In the genomic region with DNA sequence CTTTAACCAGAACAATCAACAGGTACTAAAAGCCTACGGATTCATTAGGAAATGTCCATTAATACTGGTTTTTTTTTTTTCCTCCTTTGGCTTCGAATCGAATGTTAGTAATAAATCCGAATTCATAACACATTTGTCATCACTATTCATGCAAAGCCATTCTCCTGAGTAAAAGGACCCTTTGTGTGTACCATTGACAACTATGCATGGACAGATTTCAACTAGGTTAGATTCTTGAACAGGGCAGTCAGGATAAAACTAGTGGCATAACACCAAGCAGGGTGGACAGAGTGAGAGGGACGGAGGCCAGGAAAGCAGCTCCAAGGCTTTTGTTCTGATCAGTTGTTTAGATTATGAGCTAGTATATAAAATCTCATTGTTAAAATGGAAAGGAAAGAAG, we compare ENCODE assay signal across 23 cellular contexts.
DNase-seq lines count a peak whose midpoint lies in the region; ATAC-seq, FAIRE-seq and TF ChIP-seq lines count a peak whose summit lies in the region.
"Had no signal": no experiment of that assay in that cellular context is flagged by ENCODE, and none has a peak within 500 bp of the region (broad histone marks: within the 10 kb centered on the region; RNA-seq: fewer than 3 reads in every experiment).

No MANE protein-coding gene starts in this region.

- no peak overlapping the region for H3K18ac ChIP-seq in mesenchymal stem cell (ENCODE audit: low read depth in 1 of 2, low read length in 2 of 2)

- H3K9me2 ChIP-seq in PC-3 (replicated peaks; ENCODE audit: low read length): no peaks in the 10 kb centered on the region

- no peaks in the 10 kb centered on the region for H3F3A ChIP-seq in PC-3 (ENCODE audit: low read length, unreplicated experiment)

- H2AFZ ChIP-seq in PC-3 (ENCODE audit: low read length) (no peak overlapping the region), mesenchymal stem cell (ENCODE audit: low read depth, low read length) (no peak overlapping the region)

- H3K27me3 ChIP-seq in PC-3 (ENCODE audit: low read length) (peaks cover 4% of the 10 kb centered on the region; the same call in 1 of the 2 replicates), mesenchymal stem cell (ENCODE audit: control insufficient read depth in 1 of 2, insufficient read depth in 1 of 2, low read length in 2 of 2) (no peaks in the 10 kb centered on the region)

- H3K4ac ChIP-seq in mesenchymal stem cell (ENCODE audit: low read depth in 1 of 2, low read length in 2 of 2): no peak overlapping the region

- no peak overlapping the region for H2BK12ac ChIP-seq in mesenchymal stem cell (ENCODE audit: low read length in 2 of 2)

- H3K9ac ChIP-seq in PC-3 (ENCODE audit: low read length): no peak overlapping the region
- no peak overlapping the region for H3K9ac ChIP-seq in mesenchymal stem cell (ENCODE audit: low read length)
- H3K9ac ChIP-seq: KMS-11 had no signal

- no peak; the same call in 1 of the 2 replicates for ATAC-seq in PC-3
- ATAC-seq: SK-N-SH treated with all-trans-retinoic acid at 6 μM for 48 hours had no signal

- no peak overlapping the region for H4K8ac ChIP-seq in mesenchymal stem cell (ENCODE audit: low read length)

- no TSS peak for BruUV-seq in PC-3 (replicated peaks; lab: Mats Ljungman, UMichigan)

- no peaks in the 10 kb centered on the region for H3K9me3 ChIP-seq in PC-3 (ENCODE audit: low read length)
- no peaks in the 10 kb centered on the region for H3K9me3 ChIP-seq in mesenchymal stem cell (ENCODE audit: control insufficient read depth, low read length)

- intact Hi-C loops in PC-3 (cut with micrococcal nuclease): no loop called here

- no peak overlapping the region for H4K91ac ChIP-seq in mesenchymal stem cell (ENCODE audit: low read length)

- no peak for FAIRE-seq in D721Med (lab: Jason Lieb, UNC)
- FAIRE-seq: RCC 7860 had no signal

- H2BK15ac ChIP-seq in mesenchymal stem cell (ENCODE audit: low read depth, poor library complexity, severe bottlenecking): no peak overlapping the region

- POLR2A ChIA-PET in PC-3 (lab: Charles Lee; ENCODE audit: unreplicated experiment): no interaction called here

- no peak overlapping the region for H2BK5ac ChIP-seq in mesenchymal stem cell (ENCODE audit: low read depth, low read length, poor library complexity, severe bottlenecking)

- H3K4me1 ChIP-seq in PC-3 (ENCODE audit: insufficient read depth, low read length): no peaks in the 10 kb centered on the region
- H3K4me1 ChIP-seq in mesenchymal stem cell (ENCODE audit: control insufficient read depth, insufficient read depth, low read depth, low read length): no peaks in the 10 kb centered on the region

- H3K27ac ChIP-seq in PC-3 (ENCODE audit: low read length) (no peak overlapping the region), mesenchymal stem cell (ENCODE audit: low read length, poor library complexity, severe bottlenecking) (no peak overlapping the region)
- H3K27ac ChIP-seq: HL-60, KMS-11 had no signal

- no peaks in the 10 kb centered on the region for H3K36me3 ChIP-seq in PC-3 (ENCODE audit: low read depth, low read length)
- no peaks in the 10 kb centered on the region for H3K36me3 ChIP-seq in mesenchymal stem cell (ENCODE audit: control insufficient read depth in 1 of 2, insufficient read depth in 2 of 2, low read depth in 1 of 2, low read length in 2 of 2)

- in situ Hi-C loops in Caki2 (cut with HindIII; ENCODE audit: low pct_unique_long_range_greater_than_20kb, low sequenced_read_pairs): no loop called here

- no peak for TF ChIP-seq CTCF in PC-3 (conservative IDR thresholded peaks at IDR 0.05; ENCODE audit: low read depth, low read length)
- TF ChIP-seq CTCF in D721Med (IDR thresholded peaks at IDR 0.05; ENCODE audit: insufficient read depth, missing control alignments): no peak

- H3K4me3 ChIP-seq in PC-3 (ENCODE audit: low read length): no peak overlapping the region
- no peak overlapping the region for H3K4me3 ChIP-seq in mesenchymal stem cell (ENCODE audit: insufficient read depth in 1 of 2, low read depth in 1 of 2, low read length in 2 of 2)

- no peak overlapping the region for H3K23ac ChIP-seq in mesenchymal stem cell (ENCODE audit: low read length in 2 of 2)

- CTCF ChIA-PET in PC-3 (lab: Charles Lee): no interaction called here

- H4K20me1 ChIP-seq in PC-3 (ENCODE audit: low read length): no peaks in the 10 kb centered on the region

- H3K79me1 ChIP-seq in mesenchymal stem cell (replicated peaks; ENCODE audit: low read length, poor library complexity, severe bottlenecking): no peaks in the 10 kb centered on the region

- no peak overlapping the region for H2BK120ac ChIP-seq in mesenchymal stem cell (ENCODE audit: low read depth, low read length)

- H3K4me2 ChIP-seq in PC-3 (ENCODE audit: low read length) (no peak overlapping the region), mesenchymal stem cell (ENCODE audit: low read length, poor library complexity, severe bottlenecking) (no peak overlapping the region)
- H3K4me2 ChIP-seq: KMS-11 had no signal

- no peaks in the 10 kb centered on the region for H3K79me2 ChIP-seq in PC-3 (ENCODE audit: low read length)

- H2AK5ac ChIP-seq in mesenchymal stem cell (ENCODE audit: low read length, severe bottlenecking): no peak overlapping the region

- DNase-seq in Caki2 (ENCODE audit: low read depth) (peak; percentile 8), PC-3 (peak; percentile 11), astrocyte of the hippocampus (ENCODE audit: low read depth, low spot score) (peak; percentile 54), iris pigment epithelial cell (ENCODE audit: low read depth) (peak; percentile 14), D721Med (ENCODE audit: insufficient read length, low spot score) (no peak), T-helper 9 cell (no peak), mesenchymal stem cell (no peak), NCI-H1694 treated with DMSO at 0.1 percent for 48 hours (lab: John Stamatoyannopoulos, UW) (no peak)
- DNase-seq: AML-193; C1 segment of cervical spinal cord; CD8-positive, alpha-beta memory T cell; EL; H7; HFFc6; NCI-H1694; NCI-H2081 treated with DMSO at 0.1 percent for 48 hours; NCI-H2171 treated with DMSO at 0.1 percent for 48 hours; NCI-H524 treated with DMSO at 0.1 percent for 48 hours; SHP77 treated with DMSO at 0.1 percent for 48 hours had no signal

- 80% methylated on average over 4 of the region's 5 CpGs for WGBS in mesenchymal stem cell

- H3K14ac ChIP-seq in mesenchymal stem cell (ENCODE audit: low read length in 2 of 2): no peak overlapping the region

Comparison
In these comparisons a context has a peak if more than half of its experiments do, and no peak if none do; other contexts are left out.
1. DNase-seq: peak in Caki2 (single experiment), PC-3 (single experiment), astrocyte of the hippocampus (single experiment) and iris pigment epithelial cell (single experiment); none in D721Med (single experiment), T-helper 9 cell (single experiment), mesenchymal stem cell (single experiment) and NCI-H1694 treated with DMSO at 0.1 percent for 48 hours (single experiment).